17 cellular contexts compared by ENCODE assay signal in the genomic region with DNA sequence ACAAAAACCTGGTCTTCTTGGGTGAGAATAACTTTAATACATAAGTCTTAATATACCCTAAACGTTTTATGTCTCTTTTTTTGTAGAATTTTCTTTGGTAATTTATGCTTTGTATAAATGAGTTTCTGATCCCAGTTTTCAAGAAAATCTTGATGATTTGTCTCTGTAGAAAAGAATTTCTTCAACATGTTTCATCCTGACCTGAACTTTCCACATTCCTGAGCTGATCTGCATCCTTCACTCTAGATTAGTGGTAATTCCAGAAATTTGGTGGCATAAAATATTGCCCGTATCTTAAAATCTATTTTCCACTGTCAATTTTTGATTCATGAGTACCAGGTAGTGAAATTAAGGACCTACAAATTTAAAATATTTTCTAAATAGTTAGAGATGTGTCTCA.
"Had no signal": no experiment of that assay in that cellular context is flagged by ENCODE, and none has a peak within 500 bp of the region (broad histone marks: within the 10 kb centered on the region; RNA-seq: fewer than 3 reads in every experiment).

No MANE protein-coding gene starts in this region.

- H3K9me3 ChIP-seq: colonic mucosa, ovary, right atrium auricular region, upper lobe of left lung, uterus had no signal

- H3K4me1 ChIP-seq: colonic mucosa, neural progenitor cell, right atrium auricular region, upper lobe of left lung, uterus had no signal

- H3K27me3 Mint-ChIP-seq: natural killer cell treated with Interleukin-12 subunit alpha and Interleukin-12 subunit beta and Interleukin-15 and Interleukin-18, amount 100 ng/mL, for 72 hours had no signal

- H3K4me3 Mint-ChIP-seq: endodermal cell; immature natural killer cell; natural killer cell treated with Interleukin-12 subunit alpha and Interleukin-12 subunit beta and Interleukin-15 and Interleukin-18, amount 100 ng/mL, for 72 hours; neural progenitor cell had no signal

- H3K9me3 Mint-ChIP-seq: immature natural killer cell; natural killer cell treated with Interleukin-12 subunit alpha and Interleukin-12 subunit beta and Interleukin-15 and Interleukin-18, amount 100 ng/mL, for 72 hours had no signal

- H3K4me1 Mint-ChIP-seq: endodermal cell, neural progenitor cell had no signal

- H3K4me3 ChIP-seq: colonic mucosa, neural progenitor cell, ovary, right atrium auricular region, upper lobe of left lung, uterus had no signal

- DNase-seq: colonic mucosa; dermis blood vessel endothelial cell; endodermal cell; foreskin fibroblast; immature natural killer cell; left colon; nucleus accumbens; ovary; small intestine; stimulated activated CD4-positive, alpha-beta T cell treated with anti-CD3 and anti-CD28 coated beads, Interleukin-2, amount 100 ng/mL, for 48 hours; stimulated activated naive CD4-positive, alpha-beta T cell treated with Interleukin-2 at 50 U/mL for 16 hours; upper lobe of left lung; uterus had no signal

- H2AFZ ChIP-seq: neural progenitor cell had no signal

- H3K27ac ChIP-seq: colonic mucosa, neural progenitor cell, ovary, right atrium auricular region, upper lobe of left lung, uterus had no signal

- H3K9ac ChIP-seq: neural progenitor cell had no signal

- H3K27me3 ChIP-seq: colonic mucosa, neural progenitor cell, ovary, right atrium auricular region, upper lobe of left lung, uterus had no signal

- H3K4me2 ChIP-seq: neural progenitor cell had no signal

- H3K36me3 ChIP-seq: colonic mucosa, ovary, right atrium auricular region, upper lobe of left lung, uterus had no signal

- H3K27ac Mint-ChIP-seq: immature natural killer cell; natural killer cell treated with Interleukin-12 subunit alpha and Interleukin-12 subunit beta and Interleukin-15 and Interleukin-18, amount 100 ng/mL, for 72 hours; neural progenitor cell had no signal

- ATAC-seq: esophagus mucosa; left colon; natural killer cell treated with Interleukin-12 subunit alpha and Interleukin-12 subunit beta and Interleukin-15 and Interleukin-18, amount 100 ng/mL, for 72 hours had no signal

- FAIRE-seq: small intestine had no signal
